In the genomic region with DNA sequence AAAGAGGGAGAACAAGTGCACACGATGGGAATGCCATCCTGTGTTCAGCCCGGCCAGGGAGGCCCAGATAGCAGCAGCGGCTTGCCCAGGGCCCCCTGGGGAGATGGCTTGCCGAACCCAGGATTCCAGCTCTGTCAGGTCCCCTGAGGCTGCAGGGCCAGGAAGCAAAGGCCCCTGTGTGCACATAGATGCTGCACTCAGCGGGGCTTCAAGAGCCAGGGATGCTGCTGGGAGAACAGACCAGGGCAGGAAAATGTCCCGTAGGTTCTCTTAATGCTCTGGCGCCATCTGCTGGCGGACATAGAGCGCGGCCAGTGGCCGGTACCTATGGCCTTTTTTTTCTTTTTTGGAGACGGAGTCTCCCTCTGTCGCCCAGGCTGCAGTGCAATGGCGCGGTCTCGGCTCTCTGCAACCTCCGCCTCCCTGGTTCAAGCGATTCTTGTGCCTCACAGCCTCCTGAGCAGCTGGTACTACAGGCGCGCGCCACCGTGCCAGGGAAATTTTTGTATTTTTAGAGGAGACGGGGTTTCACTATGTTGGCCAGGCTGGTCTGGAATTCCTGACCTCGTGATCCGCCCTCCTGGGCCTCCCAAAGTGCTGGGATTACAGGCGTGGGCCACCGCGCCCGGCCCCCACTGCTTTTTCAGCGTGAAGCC, we compare ENCODE assay signal across 8 cellular contexts. TPM values are rescaled to one million over a fixed set of nuclear protein-coding genes. Genes with fewer than 3 reads are reported as not detected.
DNase-seq lines count a peak whose midpoint lies in the region; ATAC-seq, FAIRE-seq and TF ChIP-seq lines count a peak whose summit lies in the region.

No MANE protein-coding gene starts in this region.

- DNase-seq in GM10266 (ENCODE audit: extremely low spot score) (peak; percentile 84), H54 (ENCODE audit: insufficient read length, low spot score) (peak; percentile 68), SW 1271 (lab: John Stamatoyannopoulos, UW) (peak; percentile 16 to 43), cardiac septum (ENCODE audit: low spot score) (peak; percentile 80), psoas muscle (peak; percentile 78 to 89), vagina (ENCODE audit: extremely low spot score in 2 of 2) (no peak)
- peak; percentile 81 for DNase-seq in activated naive CD8-positive, alpha-beta T cell treated with anti-CD3 and anti-CD28 coated beads, Interleukin-2, amount 10 ng/mL, durations not matched to agents 7 days and 5 days

- no peak overlapping the region for H3K27ac ChIP-seq in psoas muscle
- no peak overlapping the region for H3K27ac ChIP-seq in vagina

- POLR2A ChIA-PET in activated naive CD8-positive, alpha-beta T cell treated with anti-CD3 and anti-CD28 coated beads, Interleukin-2, amount 10 ng/mL, durations not matched to agents 7 days and 5 days (lab: Charles Lee), result interaction anchor here (0.6 to 0.8 kb wide), 3 partner anchors 22 to 88 kb away, joined by 3 to 6 read pairs (median 3); a partner anchor contains a TSS

- no peaks in the 10 kb centered on the region for H4K20me1 ChIP-seq in Loucy (ENCODE audit: insufficient read depth, low read length, poor library complexity, severe bottlenecking)

- H3K4me1 Mint-ChIP-seq in activated naive CD8-positive, alpha-beta T cell treated with anti-CD3 and anti-CD28 coated beads, Interleukin-2, amount 10 ng/mL, durations not matched to agents 7 days and 5 days, result no peaks in the 10 kb centered on the region

- H3K4me3 ChIP-seq in Loucy (ENCODE audit: low read length, poor library complexity, severe bottlenecking) (no peak overlapping the region), psoas muscle (no peak overlapping the region), vagina (no peak overlapping the region)

- no peaks in the 10 kb centered on the region for H3K27me3 Mint-ChIP-seq in activated naive CD8-positive, alpha-beta T cell treated with anti-CD3 and anti-CD28 coated beads, Interleukin-2, amount 10 ng/mL, durations not matched to agents 7 days and 5 days

- H3K27ac Mint-ChIP-seq in activated naive CD8-positive, alpha-beta T cell treated with anti-CD3 and anti-CD28 coated beads, Interleukin-2, amount 10 ng/mL, durations not matched to agents 7 days and 5 days, result no peak overlapping the region

- intact Hi-C loops in cardiac septum (cut with DNase I), result loop anchor here (1.0 kb wide), 1 partner anchor 88 kb away; no protein-coding TSS in a partner anchor
- intact Hi-C loops in psoas muscle (cut with DNase I), result loop anchor here (2.0 to 10.0 kb wide), 4 partner anchors 62 to 170 kb away; a partner anchor contains a TSS
- intact Hi-C loops in vagina (cut with DNase I), result loop anchor here (10.0 kb wide), 1 partner anchor 92 kb away; no protein-coding TSS in a partner anchor

- WGBS in psoas muscle, 3 donors, result 44 to 63% (median 50%) methylated on average over 27 to 30 of the region's 30 CpGs

- H3K9me3 ChIP-seq in Loucy (ENCODE audit: insufficient read depth, low read depth, low read length) (no peaks in the 10 kb centered on the region), psoas muscle (no peaks in the 10 kb centered on the region), vagina (no peaks in the 10 kb centered on the region)

- H2AFZ ChIP-seq in Loucy (ENCODE audit: low read length), result no peak overlapping the region

- H3K36me3 ChIP-seq in Loucy (ENCODE audit: insufficient read depth, low read length), result peaks cover 28% of the 10 kb centered on the region; the same call in 1 of the 2 replicates
- peaks cover 12 to 55% of the 10 kb centered on the region in 2 donors for H3K36me3 ChIP-seq in psoas muscle (ENCODE audit: insufficient read depth in 1 of 2, low read depth in 1 of 2)
- H3K36me3 ChIP-seq in vagina, result peaks cover 0 to 30% of the 10 kb centered on the region in 2 donors

- no peak overlapping the region for H3K9ac ChIP-seq in Loucy (ENCODE audit: low read depth, low read length, poor library complexity, severe bottlenecking)

- peak; percentile 80 for ATAC-seq in activated naive CD8-positive, alpha-beta T cell treated with anti-CD3 and anti-CD28 coated beads, Interleukin-2, amount 10 ng/mL, durations not matched to agents 7 days and 5 days (ENCODE audit: low read depth)
- ATAC-seq in psoas muscle, result peak; percentile 81 to 88 (median 84)

- H3K27me3 ChIP-seq in Loucy (ENCODE audit: insufficient read depth, low read length, poor library complexity, severe bottlenecking) (no peaks in the 10 kb centered on the region), psoas muscle (ENCODE audit: insufficient read depth in 3 of 3, low read length in 2 of 3) (no peaks in the 10 kb centered on the region), vagina (no peaks in the 10 kb centered on the region)

- FAIRE-seq in H54 (lab: Jason Lieb, UNC), result no peak

- H3K4me2 ChIP-seq in Loucy (ENCODE audit: low read depth, low read length, poor library complexity, severe bottlenecking), result no peak overlapping the region

- no peaks in the 10 kb centered on the region for H3K9me3 Mint-ChIP-seq in activated naive CD8-positive, alpha-beta T cell treated with anti-CD3 and anti-CD28 coated beads, Interleukin-2, amount 10 ng/mL, durations not matched to agents 7 days and 5 days

- no peaks in the 10 kb centered on the region; the same call in 1 of the 2 replicates for H3F3A ChIP-seq in Loucy (ENCODE audit: low read depth)

- TF ChIP-seq POLR2A in H54 (IDR thresholded peaks at IDR 0.05; ENCODE audit: low read depth, low read length) (no peak), vagina (IDR thresholded peaks at IDR 0.05) (no peak)

- no peaks in the 10 kb centered on the region for H3K9me2 ChIP-seq in Loucy (replicated peaks; ENCODE audit: low read depth, low read length)

- H3K4me3 Mint-ChIP-seq in activated naive CD8-positive, alpha-beta T cell treated with anti-CD3 and anti-CD28 coated beads, Interleukin-2, amount 10 ng/mL, durations not matched to agents 7 days and 5 days, result no peak overlapping the region

- H3K36me3 Mint-ChIP-seq in activated naive CD8-positive, alpha-beta T cell treated with anti-CD3 and anti-CD28 coated beads, Interleukin-2, amount 10 ng/mL, durations not matched to agents 7 days and 5 days, result peaks cover 6% of the 10 kb centered on the region

- TF ChIP-seq CTCF in GM10266 (IDR thresholded peaks at IDR 0.05; ENCODE audit: control insufficient read depth, insufficient read depth, low read depth, missing control alignments) (peak; percentile 83), Loucy (conservative IDR thresholded peaks at IDR 0.05; ENCODE audit: low read length) (peak; percentile 80), psoas muscle (IDR thresholded peaks at IDR 0.05) (peak; percentile 92), vagina (IDR thresholded peaks at IDR 0.05) (peak; percentile 48 to 91 (median 65))

- H3K4me1 ChIP-seq in Loucy (ENCODE audit: insufficient read depth, low read length, poor library complexity, severe bottlenecking) (no peaks in the 10 kb centered on the region), psoas muscle (no peaks in the 10 kb centered on the region), vagina (no peaks in the 10 kb centered on the region)

- no peaks in the 10 kb centered on the region for H3K79me2 ChIP-seq in Loucy (ENCODE audit: insufficient read depth, low read length)

RNA-seq across cellular contexts. Expression of a gene that starts 22.4 kb away (rescaled TPM):
- total RNA-seq in activated naive CD8-positive, alpha-beta T cell treated with anti-CD3 and anti-CD28 coated beads, Interleukin-2, amount 10 ng/mL, durations not matched to agents 7 days and 5 days, result 10 to 100 TPM; 62.2 to 65.8 TPM
- 21.7 TPM for total RNA-seq in cardiac septum
- 10 to 100 TPM; 27.2 to 58.3 (median 44.0) TPM for total RNA-seq in psoas muscle
- 10 to 100 TPM; 30.7 to 51.5 (median 33.0) TPM for polyA plus RNA-seq in psoas muscle
- 14.0 TPM for total RNA-seq in vagina

RNA-seq across cellular contexts. Expression of a gene that starts 59.8 kb away (rescaled TPM):
- total RNA-seq in activated naive CD8-positive, alpha-beta T cell treated with anti-CD3 and anti-CD28 coated beads, Interleukin-2, amount 10 ng/mL, durations not matched to agents 7 days and 5 days, result 100 to 1,000 TPM; 132 to 136 TPM
- total RNA-seq in cardiac septum, result 58.9 TPM
- 10 to 100 TPM; 52.0 to 81.3 (median 66.2) TPM for total RNA-seq in psoas muscle
- polyA plus RNA-seq in psoas muscle, result 10 to 100 TPM; 44.6 to 82.4 (median 53.2) TPM
- 77.6 TPM for total RNA-seq in vagina

Comparison
In these comparisons a context has a peak if more than half of its experiments do, and no peak if none do; other contexts are left out.
1. DNase-seq: peak in GM10266 (single experiment), H54 (single experiment), SW 1271 (2 of 2), activated naive CD8-positive, alpha-beta T cell treated with anti-CD3 and anti-CD28 coated beads, Interleukin-2, amount 10 ng/mL, durations not matched to agents 7 days and 5 days (single experiment), cardiac septum (single experiment) and psoas muscle (2 of 2); none in vagina (0 of 2).
2. Peak in every context shown above with its lines, with median percentiles within 50 percentile points of each other: CTCF ChIP-seq.